10 cellular contexts compared by ENCODE assay signal in the genomic region with DNA sequence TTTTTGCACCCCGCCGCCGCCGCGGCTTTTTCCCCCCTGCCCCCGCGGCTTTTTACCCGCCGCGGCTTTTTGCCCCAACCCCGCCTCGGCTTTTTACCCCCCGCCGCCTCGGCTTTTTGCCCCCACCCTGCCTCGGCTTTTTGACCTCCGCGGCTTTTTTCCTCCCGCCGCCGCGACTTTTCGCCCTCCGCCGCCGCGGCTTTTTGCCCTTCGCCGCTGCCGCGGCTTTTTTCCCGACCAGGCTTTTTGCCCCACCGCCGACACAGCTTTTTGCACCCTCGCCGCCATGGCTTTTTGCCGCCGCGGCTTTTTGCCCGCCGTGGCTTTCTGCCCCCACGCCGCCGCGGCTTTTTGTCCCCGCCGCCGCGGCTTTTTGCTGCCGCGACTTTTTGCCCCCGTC.
DNase-seq lines count a peak whose midpoint lies in the region; ATAC-seq and TF ChIP-seq lines count a peak whose summit lies in the region.
"Had no signal": no experiment of that assay in that cellular context is flagged by ENCODE, and none has a peak within 500 bp of the region (broad histone marks: within the 10 kb centered on the region; RNA-seq: fewer than 3 reads in every experiment).

No MANE protein-coding gene starts in this region.

- H3K27me3 ChIP-seq in CD4-positive, CD25-positive, alpha-beta regulatory T cell (ENCODE audit: control insufficient read depth, insufficient read depth, low read length): no peaks in the 10 kb centered on the region
- H3K27me3 ChIP-seq in mammary epithelial cell (ENCODE audit: insufficient read depth, low read length) (no peaks in the 10 kb centered on the region), prostate gland (replicated peaks; ENCODE audit: insufficient read depth) (no peaks in the 10 kb centered on the region)

- no peak overlapping the region for H3K27ac ChIP-seq in CD4-positive, CD25-positive, alpha-beta regulatory T cell (ENCODE audit: insufficient read depth, low read length, poor library complexity, severe bottlenecking)
- H3K27ac ChIP-seq in mammary epithelial cell (ENCODE audit: insufficient read depth, low read depth, low read length): no peak overlapping the region
- H3K27ac ChIP-seq in prostate gland: no peak overlapping the region

- peak overlapping the region in 3 of 4 donors; percentile 58 to 72 (median 61) for H3K4me3 Mint-ChIP-seq in CD4-positive, CD25-positive, alpha-beta regulatory T cell

- no peak for TF ChIP-seq POLR2A in prostate gland (IDR thresholded peaks at IDR 0.05)

- BruUV-seq in mammary epithelial cell (replicated peaks; lab: Mats Ljungman, UMichigan): no TSS peak

- no peak for DNase-seq in CD4-positive, CD25-positive, alpha-beta regulatory T cell
- DNase-seq in KBM-7 (peak; percentile 4), mammary epithelial cell (no peak), prostate gland (ENCODE audit: low spot score) (no peak), NCI-H524 treated with DMSO at 0.1 percent for 48 hours (lab: John Stamatoyannopoulos, UW) (no peak), NCI-H226 (no peak), omental fat pad (ENCODE audit: low spot score) (no peak)
- DNase-seq: amygdala, NCI-H2081 treated with DMSO at 0.1 percent for 48 hours had no signal

- H3K27ac Mint-ChIP-seq in CD4-positive, CD25-positive, alpha-beta regulatory T cell: no peak overlapping the region

- H3K9me3 ChIP-seq in CD4-positive, CD25-positive, alpha-beta regulatory T cell (ENCODE audit: control insufficient read depth in 2 of 2, low read length in 2 of 2): no peaks in the 10 kb centered on the region
- H3K9me3 ChIP-seq in mammary epithelial cell (replicated peaks; ENCODE audit: insufficient read depth, low read length) (no peaks in the 10 kb centered on the region), prostate gland (no peaks in the 10 kb centered on the region)

- H3K79me2 ChIP-seq in mammary epithelial cell (ENCODE audit: insufficient read depth, low read length): no peaks in the 10 kb centered on the region

- no peak overlapping the region for H3K9ac ChIP-seq in mammary epithelial cell (ENCODE audit: insufficient read depth, low read length)

- no peak for ATAC-seq in CD4-positive, CD25-positive, alpha-beta regulatory T cell (ENCODE audit: low read depth in 2 of 2)
- no peak for ATAC-seq in omental fat pad (ENCODE audit: low FRiP score)
- ATAC-seq in HG02852 (IDR thresholded peaks at IDR 0.05; ENCODE audit: unreplicated experiment): no peak

- H3K4me1 ChIP-seq in CD4-positive, CD25-positive, alpha-beta regulatory T cell (ENCODE audit: control insufficient read depth, insufficient read depth, low read length, poor library complexity, severe bottlenecking): peaks cover 4% of the 10 kb centered on the region
- H3K4me1 ChIP-seq in mammary epithelial cell (ENCODE audit: insufficient read depth, low read length) (no peaks in the 10 kb centered on the region), prostate gland (replicated peaks) (no peaks in the 10 kb centered on the region)

- intact Hi-C loops in mammary epithelial cell (cut with micrococcal nuclease) (no loop called here), prostate gland (cut with DNase I) (no loop called here)

- H2AFZ ChIP-seq in mammary epithelial cell (ENCODE audit: low read depth, low read length): no peak overlapping the region

- CTCF ChIA-PET in mammary epithelial cell (lab: Charles Lee; ENCODE audit: low non-redundant PET): no interaction called here

- H3K27me3 Mint-ChIP-seq in CD4-positive, CD25-positive, alpha-beta regulatory T cell: peaks cover 14% of the 10 kb centered on the region

- H3K4me3 ChIP-seq in CD4-positive, CD25-positive, alpha-beta regulatory T cell (ENCODE audit: low read depth, low read length): no peak overlapping the region
- H3K4me3 ChIP-seq in mammary epithelial cell (replicated peaks in 1 of 3; ENCODE audit: insufficient read depth in 1 of 3, low read depth in 2 of 3, low read length in 3 of 3) (peak overlapping the region; percentile 34 to 46 (median 42)), prostate gland (peak overlapping the region; percentile 15 to 39)

- no peaks in the 10 kb centered on the region for H3K4me1 Mint-ChIP-seq in CD4-positive, CD25-positive, alpha-beta regulatory T cell

- dilution Hi-C loops in mammary epithelial cell (cut with HindIII; ENCODE audit: low sequenced_read_pairs): no loop called here

- no peak for TF ChIP-seq CTCF in mammary epithelial cell (conservative IDR thresholded peaks at IDR 0.05 in 1 of 2, IDR thresholded peaks at IDR 0.05 in 1 of 2; ENCODE audit: extremely low read depth in 1 of 2, insufficient read depth in 1 of 2, low read depth in 1 of 2, low read length in 2 of 2)
- TF ChIP-seq CTCF in prostate gland (IDR thresholded peaks at IDR 0.05): no peak
- TF ChIP-seq CTCF in omental fat pad (IDR thresholded peaks at IDR 0.05): no peak

- no peaks in the 10 kb centered on the region for H3K36me3 ChIP-seq in CD4-positive, CD25-positive, alpha-beta regulatory T cell (ENCODE audit: control insufficient read depth, insufficient read depth, low read length)
- H3K36me3 ChIP-seq in mammary epithelial cell (ENCODE audit: insufficient read depth, low read length) (no peaks in the 10 kb centered on the region), prostate gland (no peaks in the 10 kb centered on the region)

- H3K9me3 Mint-ChIP-seq in CD4-positive, CD25-positive, alpha-beta regulatory T cell: peaks cover 0 to 2% (median 0%) of the 10 kb centered on the region in 7 donors

- H3K4me2 ChIP-seq in mammary epithelial cell (ENCODE audit: insufficient read depth, low read depth, low read length): peak overlapping the region; percentile 67

- in situ Hi-C loops in KBM-7 (cut with MboI; ENCODE audit: low pct_unique_long_range_greater_than_20kb, low sequenced_read_pairs): no loop called here
- in situ Hi-C loops in mammary epithelial cell (cut with MboI; ENCODE audit: low sequenced_read_pairs in 2 of 2): no loop called here

- H4K20me1 ChIP-seq in mammary epithelial cell (ENCODE audit: insufficient read depth, low read length): no peaks in the 10 kb centered on the region

- WGBS in mammary epithelial cell (ENCODE audit: low coverage, missing lambda C conversion rate): 12% methylated on average over 8 of the region's 52 CpGs
- WGBS in prostate gland: 2% methylated on average over 52 of the region's 52 CpGs

- H3K36me3 Mint-ChIP-seq in CD4-positive, CD25-positive, alpha-beta regulatory T cell: no peaks in the 10 kb centered on the region
